In the genomic region with DNA sequence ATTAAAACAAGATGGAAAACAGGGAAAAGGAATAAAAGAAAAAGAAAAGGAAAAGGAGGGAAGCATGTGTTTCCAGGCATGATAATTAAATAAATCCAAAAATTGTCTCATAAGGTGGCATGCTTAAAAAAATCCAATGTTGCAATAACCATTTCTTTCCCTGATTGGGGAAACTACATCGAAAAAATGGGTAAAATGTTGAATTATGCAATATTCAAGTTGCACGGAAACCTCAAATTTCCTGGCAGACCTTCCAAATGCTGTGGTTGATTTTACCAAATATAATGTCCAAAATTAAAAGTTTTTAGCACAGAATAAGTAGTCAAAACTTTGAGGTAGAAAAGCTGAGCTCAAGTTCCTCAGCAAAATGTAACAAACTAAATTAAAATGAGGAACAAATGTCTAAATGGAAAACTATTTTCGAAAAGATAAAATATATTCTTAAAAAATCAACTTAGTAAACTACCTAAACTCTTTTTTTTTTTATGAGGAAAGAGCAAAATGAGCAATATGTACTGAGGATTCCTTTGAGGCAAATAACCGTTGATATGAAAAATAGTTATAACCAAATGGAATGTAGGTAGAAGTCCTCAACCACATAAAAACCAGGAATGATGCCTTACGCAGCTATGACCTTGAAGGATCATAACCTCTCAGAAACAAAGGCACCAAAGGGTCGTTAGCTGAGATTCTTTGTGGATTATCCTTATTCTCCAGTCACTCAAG, we compare ENCODE assay signal across 18 cellular contexts. TPM values are rescaled to one million over a fixed set of nuclear protein-coding genes. Genes with fewer than 3 reads are reported as not detected.
DNase-seq lines count a peak whose midpoint lies in the region; ATAC-seq and TF ChIP-seq lines count a peak whose summit lies in the region.
"Had no signal": no experiment of that assay in that cellular context is flagged by ENCODE, and none has a peak within 500 bp of the region (broad histone marks: within the 10 kb centered on the region; RNA-seq: fewer than 3 reads in every experiment).

No MANE protein-coding gene starts in this region.

- H3K4me3 ChIP-seq in NB4 (ENCODE audit: low read depth, low read length) (no peak overlapping the region), esophagus squamous epithelium (no peak overlapping the region)
- H3K4me3 ChIP-seq: ascending aorta, esophagus muscularis mucosa, thoracic aorta had no signal

- H3K9me3 ChIP-seq in esophagus squamous epithelium = no peaks in the 10 kb centered on the region
- H3K9me3 ChIP-seq: ascending aorta, esophagus muscularis mucosa, thoracic aorta had no signal

- H3K4me1 ChIP-seq in esophagus squamous epithelium = no peaks in the 10 kb centered on the region
- H3K4me1 ChIP-seq: ascending aorta had no signal

- H3K36me3 ChIP-seq in esophagus squamous epithelium = peaks cover 0 to 2% (median 0%) of the 10 kb centered on the region in 3 donors
- H3K36me3 ChIP-seq: ascending aorta, esophagus muscularis mucosa, thoracic aorta had no signal

- WGBS in esophagus squamous epithelium, 2 donors = 65 to 66% methylated on average over 6 of the region's 6 CpGs

- TF ChIP-seq POLR2A in NB4 (IDR thresholded peaks at IDR 0.05; ENCODE audit: extremely low read depth, insufficient read length) = no peak
- no peak for TF ChIP-seq POLR2A in esophagus squamous epithelium (IDR thresholded peaks at IDR 0.05)

- intact Hi-C loops in esophagus squamous epithelium (cut with DNase I) = no loop called here

- TF ChIP-seq CTCF in NB4 (IDR thresholded peaks at IDR 0.05; ENCODE audit: low read depth, low read length) (no peak), esophagus squamous epithelium (IDR thresholded peaks at IDR 0.05) (no peak)

- peak; percentile 18 to 34 for DNase-seq in NOMO-1 (lab: John Stamatoyannopoulos, UW; ENCODE audit: unreplicated experiment in 2 of 2)
- DNase-seq in NOMO-1 treated with dmso at 0.1 percent for 144 hours (lab: John Stamatoyannopoulos, UW; ENCODE audit: unreplicated experiment) = no peak
- DNase-seq in NB4 (ENCODE audit: low read depth) = peak; percentile 28
- DNase-seq in esophagus squamous epithelium (lab: John Stamatoyannopoulos, UW) = no peak
- DNase-seq in stromal cell of bone marrow (ENCODE audit: low read depth) = peak; percentile 58
- DNase-seq: activated B cell treated with CpG ODN at 0.5 μM for 24 hours; activated effector memory CD4-positive, alpha-beta T cell treated with anti-CD3 and anti-CD28 coated beads, Interleukin-2, amount 50 U/mL, for 16 hours; left ventricle myocardium superior; natural killer cell; NCI-H1436 treated with DMSO at 0.1 percent for 48 hours had no signal

- H3K27me3 ChIP-seq in esophagus squamous epithelium = no peaks in the 10 kb centered on the region
- H3K27me3 ChIP-seq: ascending aorta, esophagus muscularis mucosa had no signal

- H3K27ac ChIP-seq in esophagus squamous epithelium = peak overlapping the region in 3 of 4 donors; percentile 10 to 40 (median 31)
- H3K27ac ChIP-seq: ascending aorta, thoracic aorta had no signal

- ATAC-seq in HG03354 (IDR thresholded peaks at IDR 0.05; ENCODE audit: poor library complexity, severe bottlenecking, unreplicated experiment) (no peak), HG02678 (IDR thresholded peaks at IDR 0.05; ENCODE audit: unreplicated experiment) (no peak), GM18519 (IDR thresholded peaks at IDR 0.05; ENCODE audit: low FRiP score, unreplicated experiment) (no peak)
- ATAC-seq: left ventricle myocardium superior, natural killer cell had no signal

RNA-seq across cellular contexts. Expression of gene MACC1, which starts 52.6 kb away (rescaled TPM):
- total RNA-seq in esophagus squamous epithelium = 10 to 100 TPM; 17.4 to 32.8 (median 23.2) TPM
- total RNA-seq: A172, ascending aorta, dermis microvascular lymphatic vessel endothelial cell had no signal

Comparison
In these comparisons a context has a peak if more than half of its experiments do, and no peak if none do; other contexts are left out.
1. DNase-seq: peak in NOMO-1 (2 of 2), NB4 (single experiment) and stromal cell of bone marrow (single experiment); none in NOMO-1 treated with dmso at 0.1 percent for 144 hours (single experiment) and esophagus squamous epithelium (single experiment).